In the genomic region with DNA sequence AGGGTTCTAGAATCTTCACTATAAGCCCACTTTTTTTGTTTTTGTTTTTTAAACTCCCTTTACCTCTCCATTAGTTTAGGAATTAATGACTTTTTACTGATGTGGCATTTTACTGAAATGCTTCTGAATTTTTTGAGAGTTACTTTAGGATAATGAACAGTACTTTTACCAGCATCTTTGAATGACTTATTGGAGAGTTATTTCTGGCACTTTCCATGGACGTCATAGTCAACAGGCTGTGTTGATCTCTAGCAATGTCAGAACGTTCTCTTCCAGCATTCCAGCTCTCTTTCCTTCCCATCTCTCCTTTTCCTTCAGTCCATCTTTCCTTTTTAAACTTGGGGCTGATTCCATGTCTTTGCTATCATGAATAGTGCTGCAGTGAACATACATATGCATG, we compare ENCODE assay signal across 9 cellular contexts. TPM values are rescaled to one million over a fixed set of nuclear protein-coding genes. Genes with fewer than 3 reads are reported as not detected.
DNase-seq lines count a peak whose midpoint lies in the region; ATAC-seq and TF ChIP-seq lines count a peak whose summit lies in the region.
"Had no signal": no experiment of that assay in that cellular context is flagged by ENCODE, and none has a peak within 500 bp of the region (broad histone marks: within the 10 kb centered on the region; RNA-seq: fewer than 3 reads in every experiment).

No MANE protein-coding gene starts in this region.

- TF ChIP-seq CTCF in AG10803 (conservative IDR thresholded peaks at IDR 0.05; ENCODE audit: low read length) (no peak), foreskin fibroblast (IDR thresholded peaks at IDR 0.05; ENCODE audit: low read depth, low read length) (no peak), WERI-Rb-1 (IDR thresholded peaks at IDR 0.05; ENCODE audit: low read depth, low read length) (no peak)

- H3K4me3 ChIP-seq in AG10803 (ENCODE audit: low read length) (no peak overlapping the region), foreskin fibroblast (ENCODE audit: low read depth in 1 of 2, low read length in 2 of 2) (no peak overlapping the region), WERI-Rb-1 (ENCODE audit: low read depth, low read length) (no peak overlapping the region)

- no peak overlapping the region for H3K27ac ChIP-seq in WERI-Rb-1

- no peak overlapping the region for H3K27ac Mint-ChIP-seq in activated T-helper 2 cell treated with anti-CD3 and anti-CD28 coated beads, Interferon-gamma antibody, Interleukin-2, Interleukin-4, amounts not matched to agents 10 μg/mL and 5 μg/mL and 100 μg/mL, durations not matched to agents 14 hours and 24 hours and 36 hours

- no peaks in the 10 kb centered on the region for H3K4me1 Mint-ChIP-seq in activated T-helper 2 cell treated with anti-CD3 and anti-CD28 coated beads, Interferon-gamma antibody, Interleukin-2, Interleukin-4, amounts not matched to agents 10 μg/mL and 5 μg/mL and 100 μg/mL, durations not matched to agents 14 hours and 24 hours and 36 hours (ENCODE audit: low read depth)

- peaks cover 29% of the 10 kb centered on the region for H3K36me3 ChIP-seq in WERI-Rb-1

- peak; percentile 91 for ATAC-seq in SK-N-SH treated with all-trans-retinoic acid at 6 μM for 48 hours

- peaks cover 12% of the 10 kb centered on the region for H3K36me3 Mint-ChIP-seq in activated T-helper 2 cell treated with anti-CD3 and anti-CD28 coated beads, Interferon-gamma antibody, Interleukin-2, Interleukin-4, amounts not matched to agents 10 μg/mL and 5 μg/mL and 100 μg/mL, durations not matched to agents 14 hours and 24 hours and 36 hours (ENCODE audit: low read depth)

- no peak overlapping the region for H3K4me3 Mint-ChIP-seq in activated T-helper 2 cell treated with anti-CD3 and anti-CD28 coated beads, Interferon-gamma antibody, Interleukin-2, Interleukin-4, amounts not matched to agents 10 μg/mL and 5 μg/mL and 100 μg/mL, durations not matched to agents 14 hours and 24 hours and 36 hours (ENCODE audit: low read depth)

- no peaks in the 10 kb centered on the region for H3K27me3 Mint-ChIP-seq in activated T-helper 2 cell treated with anti-CD3 and anti-CD28 coated beads, Interferon-gamma antibody, Interleukin-2, Interleukin-4, amounts not matched to agents 10 μg/mL and 5 μg/mL and 100 μg/mL, durations not matched to agents 14 hours and 24 hours and 36 hours (ENCODE audit: low read depth)

- H3K9me3 ChIP-seq in WERI-Rb-1 (ENCODE audit: severe bottlenecking), result no peaks in the 10 kb centered on the region

- H3K9me3 Mint-ChIP-seq in activated T-helper 2 cell treated with anti-CD3 and anti-CD28 coated beads, Interferon-gamma antibody, Interleukin-2, Interleukin-4, amounts not matched to agents 10 μg/mL and 5 μg/mL and 100 μg/mL, durations not matched to agents 14 hours and 24 hours and 36 hours, result peaks cover 6% of the 10 kb centered on the region

- H3K27me3 ChIP-seq in WERI-Rb-1 (ENCODE audit: insufficient read depth, low read depth, severe bottlenecking), result no peaks in the 10 kb centered on the region

- intact Hi-C loops in activated T-helper 2 cell treated with anti-CD3 and anti-CD28 coated beads, Interferon-gamma antibody, Interleukin-2, Interleukin-4, amounts not matched to agents 10 μg/mL and 5 μg/mL and 100 μg/mL, durations not matched to agents 14 hours and 24 hours and 36 hours (cut with micrococcal nuclease), result no loop called here

- DNase-seq in AG10803 (ENCODE audit: low read depth) (peak; percentile 87), foreskin fibroblast (peak; percentile 60 to 76), renal cortical epithelial cell (ENCODE audit: low read depth) (peak; percentile 83), NOMO-1 treated with dmso at 0.1 percent for 144 hours (lab: John Stamatoyannopoulos, UW; ENCODE audit: unreplicated experiment) (no peak), HuH-7.5 (ENCODE audit: low spot score) (no peak), WERI-Rb-1 (no peak)
- no peak for DNase-seq in activated T-helper 2 cell treated with anti-CD3 and anti-CD28 coated beads, Interferon-gamma antibody, Interleukin-2, Interleukin-4, amounts not matched to agents 10 μg/mL and 5 μg/mL and 100 μg/mL, durations not matched to agents 14 hours and 24 hours and 36 hours (ENCODE audit: low spot score)
- DNase-seq: NCI-H1694 had no signal

TF ChIP-seq in SK-N-SH treated with all-trans-retinoic acid at 6 μM for 48 hours, 23 proteins besides CTCF, POLR2A, EP300 and RAD21:
- no peak for TF ChIP-seq SNAI2 (CRISPR knock-in tag; IDR thresholded peaks at IDR 0.05)
- no peak for TF ChIP-seq BACH2 (CRISPR knock-in tag; IDR thresholded peaks at IDR 0.05; ENCODE audit: borderline replicate concordance)
- no peak for TF ChIP-seq OSR1 (CRISPR knock-in tag; IDR thresholded peaks at IDR 0.05)
- TF ChIP-seq RARB (CRISPR knock-in tag; IDR thresholded peaks at IDR 0.05), result no peak
- peak; percentile 35 for TF ChIP-seq ISL1 (CRISPR knock-in tag; IDR thresholded peaks at IDR 0.05)

RNA-seq across cellular contexts. Expression of a gene that starts 48.5 kb away (rescaled TPM):
- 309 and 384 TPM in 2 replicates for total RNA-seq in renal cortical epithelial cell
- 17.9 and 18.2 TPM in 2 replicates for total RNA-seq in activated T-helper 2 cell treated with anti-CD3 and anti-CD28 coated beads, Interferon-gamma antibody, Interleukin-2, Interleukin-4, amounts not matched to agents 10 μg/mL and 5 μg/mL and 100 μg/mL, durations not matched to agents 14 hours and 24 hours and 36 hours

Comparison
In these comparisons a context has a peak if more than half of its experiments do, and no peak if none do; other contexts are left out.
1. DNase-seq: peak in AG10803 (single experiment), foreskin fibroblast (2 of 2) and renal cortical epithelial cell (single experiment); none in NOMO-1 treated with dmso at 0.1 percent for 144 hours (single experiment), HuH-7.5 (single experiment), WERI-Rb-1 (single experiment) and activated T-helper 2 cell treated with anti-CD3 and anti-CD28 coated beads, Interferon-gamma antibody, Interleukin-2, Interleukin-4, amounts not matched to agents 10 μg/mL and 5 μg/mL and 100 μg/mL, durations not matched to agents 14 hours and 24 hours and 36 hours (single experiment).
2. RNA of a gene that starts 48.5 kb away (total RNA-seq): 309 to 384 TPM in renal cortical epithelial cell; 17.9 to 18.2 TPM in activated T-helper 2 cell treated with anti-CD3 and anti-CD28 coated beads, Interferon-gamma antibody, Interleukin-2, Interleukin-4, amounts not matched to agents 10 μg/mL and 5 μg/mL and 100 μg/mL, durations not matched to agents 14 hours and 24 hours and 36 hours; every median in the first group is over 10 times any median in the second.